16 cellular contexts compared by ENCODE assay signal in the genomic region with DNA sequence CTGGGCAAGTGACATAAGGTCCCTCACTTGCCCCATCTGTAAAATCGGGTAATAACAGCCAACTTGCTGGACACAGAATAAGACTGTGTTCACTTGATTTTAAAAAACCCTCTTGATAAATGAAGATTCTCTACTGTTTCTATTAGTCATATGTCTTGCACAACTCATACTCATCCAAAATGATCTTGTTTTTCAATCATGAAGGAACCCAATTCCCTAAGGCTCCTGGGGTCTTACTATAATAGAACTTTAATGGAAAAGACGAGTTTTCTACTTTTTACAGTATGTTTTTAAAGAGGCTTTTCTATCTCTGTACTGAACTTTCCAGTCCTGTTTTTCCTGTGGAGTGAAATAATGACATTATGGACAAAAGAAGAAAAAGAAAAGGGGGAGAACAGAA.
DNase-seq lines count a peak whose midpoint lies in the region; ATAC-seq and TF ChIP-seq lines count a peak whose summit lies in the region.
"Had no signal": no experiment of that assay in that cellular context is flagged by ENCODE, and none has a peak within 500 bp of the region (broad histone marks: within the 10 kb centered on the region; RNA-seq: fewer than 3 reads in every experiment).

No MANE protein-coding gene starts in this region.

- no peaks in the 10 kb centered on the region for H3K27me3 Mint-ChIP-seq in activated naive CD4-positive, alpha-beta T cell treated with anti-CD3 and anti-CD28 coated beads for 36 hours (ENCODE audit: low read depth)
- no peaks in the 10 kb centered on the region for H3K27me3 Mint-ChIP-seq in activated T-helper 17 cell treated with anti-CD3 and anti-CD28 coated beads, Interleukin-2, amount 50 U/mL, for 72 hours

- H3K4ac ChIP-seq in mesenchymal stem cell (ENCODE audit: low read depth in 1 of 2, low read length in 2 of 2), result no peak overlapping the region

- TF ChIP-seq CTCF in suprapubic skin (IDR thresholded peaks at IDR 0.05), result no peak

- no peak overlapping the region for H3K23ac ChIP-seq in mesenchymal stem cell (ENCODE audit: low read length in 2 of 2)

- peaks cover 86% of the 10 kb centered on the region for H3K36me3 Mint-ChIP-seq in activated naive CD4-positive, alpha-beta T cell treated with anti-CD3 and anti-CD28 coated beads for 36 hours (ENCODE audit: low read depth)
- H3K36me3 Mint-ChIP-seq in activated T-helper 17 cell treated with anti-CD3 and anti-CD28 coated beads, Interleukin-2, amount 50 U/mL, for 72 hours (ENCODE audit: low read depth), result peaks cover 98% of the 10 kb centered on the region

- intact Hi-C loops in activated naive CD4-positive, alpha-beta T cell treated with anti-CD3 and anti-CD28 coated beads for 36 hours (cut with micrococcal nuclease), result no loop called here

- no peak overlapping the region for H3K4me2 ChIP-seq in mesenchymal stem cell (ENCODE audit: low read length, poor library complexity, severe bottlenecking)

- no peak overlapping the region for H2BK120ac ChIP-seq in mesenchymal stem cell (ENCODE audit: low read depth, low read length)

- no peak for ATAC-seq in activated T-helper 17 cell treated with anti-CD3 and anti-CD28 coated beads, Interleukin-2, amount 50 U/mL, for 72 hours (replicated peaks)
- no peak for ATAC-seq in GM21576 (IDR thresholded peaks at IDR 0.05; ENCODE audit: unreplicated experiment)
- ATAC-seq: activated CD4-positive, CD25-positive, alpha-beta regulatory T cell treated with anti-CD3 and anti-CD28 coated beads, Interleukin-2, amount 50 U/mL, for 24 hours; PC-3 had no signal

- no peak overlapping the region for H2AK5ac ChIP-seq in mesenchymal stem cell (ENCODE audit: low read length, severe bottlenecking)

- H3K14ac ChIP-seq in mesenchymal stem cell (ENCODE audit: low read length in 2 of 2), result no peak overlapping the region

- no peak overlapping the region for H2BK15ac ChIP-seq in mesenchymal stem cell (ENCODE audit: low read depth, poor library complexity, severe bottlenecking)

- H3K27ac ChIP-seq in mesenchymal stem cell (ENCODE audit: low read length, poor library complexity, severe bottlenecking) (no peak overlapping the region), suprapubic skin (peak overlapping the region; percentile 30)
- H3K27ac ChIP-seq: cardiac muscle cell had no signal

- H3K4me3 Mint-ChIP-seq in activated naive CD4-positive, alpha-beta T cell treated with anti-CD3 and anti-CD28 coated beads for 36 hours, result no peak overlapping the region
- H3K4me3 Mint-ChIP-seq in activated T-helper 17 cell treated with anti-CD3 and anti-CD28 coated beads, Interleukin-2, amount 50 U/mL, for 72 hours, result peak overlapping the region; percentile 22

- TF ChIP-seq POLR2A in suprapubic skin (IDR thresholded peaks at IDR 0.05), result no peak

- no CpG with 5 or more reads among the region's 2 CpGs for WGBS in mesenchymal stem cell
- WGBS in suprapubic skin, result 55% methylated on average over 2 of the region's 2 CpGs

- no peak for DNase-seq in activated naive CD4-positive, alpha-beta T cell treated with anti-CD3 and anti-CD28 coated beads for 36 hours
- DNase-seq in activated naive CD4-positive, alpha-beta T cell treated with anti-CD3 and anti-CD28 coated beads, Interleukin-2, amount 50 U/mL, for 16 hours, result no peak
- DNase-seq in mesenchymal stem cell (peak; percentile 47), suprapubic skin (ENCODE audit: low spot score in 2 of 2) (no peak), NCI-H2227 treated with DMSO at 0.1 percent for 48 hours (lab: John Stamatoyannopoulos, UW) (no peak), Ammon's horn (ENCODE audit: low spot score) (no peak)
- DNase-seq: activated T-cell treated with anti-CD3 and anti-CD28 coated beads, Interleukin-2, amount 50 U/mL, for 48 hours; head of caudate nucleus; NCI-H1105; NCI-H446 treated with DMSO at 0.1 percent for 48 hours; PC-3; retina had no signal

- TF ChIP-seq EP300 in suprapubic skin (IDR thresholded peaks at IDR 0.05), result no peak

- H3K4me1 Mint-ChIP-seq in activated naive CD4-positive, alpha-beta T cell treated with anti-CD3 and anti-CD28 coated beads for 36 hours (ENCODE audit: low read depth), result peaks cover 88% of the 10 kb centered on the region
- H3K4me1 Mint-ChIP-seq in activated T-helper 17 cell treated with anti-CD3 and anti-CD28 coated beads, Interleukin-2, amount 50 U/mL, for 72 hours, result peaks cover 53% of the 10 kb centered on the region

- no peak overlapping the region for H4K91ac ChIP-seq in mesenchymal stem cell (ENCODE audit: low read length)

- H2BK12ac ChIP-seq in mesenchymal stem cell (ENCODE audit: low read length in 2 of 2), result no peak overlapping the region

- no peak overlapping the region for H2AFZ ChIP-seq in mesenchymal stem cell (ENCODE audit: low read depth, low read length)

- CTCF ChIA-PET in activated naive CD4-positive, alpha-beta T cell treated with anti-CD3 and anti-CD28 coated beads for 36 hours (lab: Charles Lee), result no interaction called here

- H2BK5ac ChIP-seq in mesenchymal stem cell (ENCODE audit: low read depth, low read length, poor library complexity, severe bottlenecking), result no peak overlapping the region

- H3K27me3 ChIP-seq in mesenchymal stem cell (ENCODE audit: control insufficient read depth in 1 of 2, insufficient read depth in 1 of 2, low read length in 2 of 2), result no peaks in the 10 kb centered on the region
- H3K27me3 ChIP-seq in suprapubic skin, result no peaks in the 10 kb centered on the region
- H3K27me3 ChIP-seq: cardiac muscle cell had no signal

- H3K9me3 Mint-ChIP-seq in activated naive CD4-positive, alpha-beta T cell treated with anti-CD3 and anti-CD28 coated beads for 36 hours, result no peaks in the 10 kb centered on the region
- H3K9me3 Mint-ChIP-seq in activated T-helper 17 cell treated with anti-CD3 and anti-CD28 coated beads, Interleukin-2, amount 50 U/mL, for 72 hours, result no peaks in the 10 kb centered on the region

- H3K36me3 ChIP-seq in mesenchymal stem cell (ENCODE audit: control insufficient read depth in 1 of 2, insufficient read depth in 2 of 2, low read depth in 1 of 2, low read length in 2 of 2), result peaks cover 0 to 22% of the 10 kb centered on the region in 2 experiments
- no peaks in the 10 kb centered on the region for H3K36me3 ChIP-seq in suprapubic skin
- H3K36me3 ChIP-seq: cardiac muscle cell had no signal

- H3K4me3 ChIP-seq in mesenchymal stem cell (ENCODE audit: insufficient read depth in 1 of 2, low read depth in 1 of 2, low read length in 2 of 2), result peak overlapping the region in 1 of 2 experiments; percentile 32
- H3K4me3 ChIP-seq in suprapubic skin, result no peak overlapping the region
- H3K4me3 ChIP-seq: cardiac muscle cell had no signal

- H3K9ac ChIP-seq in mesenchymal stem cell (ENCODE audit: low read length), result peak overlapping the region; percentile 85

- H3K4me1 ChIP-seq in mesenchymal stem cell (ENCODE audit: control insufficient read depth, insufficient read depth, low read depth, low read length) (peaks cover 3% of the 10 kb centered on the region), suprapubic skin (peaks cover 23% of the 10 kb centered on the region)

- no peak overlapping the region for H3K18ac ChIP-seq in mesenchymal stem cell (ENCODE audit: low read depth in 1 of 2, low read length in 2 of 2)

- H3K79me1 ChIP-seq in mesenchymal stem cell (replicated peaks; ENCODE audit: low read length, poor library complexity, severe bottlenecking), result peaks cover 47% of the 10 kb centered on the region

- H3K9me3 ChIP-seq in mesenchymal stem cell (ENCODE audit: control insufficient read depth, low read length) (no peaks in the 10 kb centered on the region), suprapubic skin (no peaks in the 10 kb centered on the region)

- no peak overlapping the region for H4K8ac ChIP-seq in mesenchymal stem cell (ENCODE audit: low read length)

- peak overlapping the region; percentile 86 for H3K27ac Mint-ChIP-seq in activated naive CD4-positive, alpha-beta T cell treated with anti-CD3 and anti-CD28 coated beads for 36 hours
- peak overlapping the region; percentile 81 for H3K27ac Mint-ChIP-seq in activated T-helper 17 cell treated with anti-CD3 and anti-CD28 coated beads, Interleukin-2, amount 50 U/mL, for 72 hours
